24 cellular contexts compared by ENCODE assay signal in the genomic region with DNA sequence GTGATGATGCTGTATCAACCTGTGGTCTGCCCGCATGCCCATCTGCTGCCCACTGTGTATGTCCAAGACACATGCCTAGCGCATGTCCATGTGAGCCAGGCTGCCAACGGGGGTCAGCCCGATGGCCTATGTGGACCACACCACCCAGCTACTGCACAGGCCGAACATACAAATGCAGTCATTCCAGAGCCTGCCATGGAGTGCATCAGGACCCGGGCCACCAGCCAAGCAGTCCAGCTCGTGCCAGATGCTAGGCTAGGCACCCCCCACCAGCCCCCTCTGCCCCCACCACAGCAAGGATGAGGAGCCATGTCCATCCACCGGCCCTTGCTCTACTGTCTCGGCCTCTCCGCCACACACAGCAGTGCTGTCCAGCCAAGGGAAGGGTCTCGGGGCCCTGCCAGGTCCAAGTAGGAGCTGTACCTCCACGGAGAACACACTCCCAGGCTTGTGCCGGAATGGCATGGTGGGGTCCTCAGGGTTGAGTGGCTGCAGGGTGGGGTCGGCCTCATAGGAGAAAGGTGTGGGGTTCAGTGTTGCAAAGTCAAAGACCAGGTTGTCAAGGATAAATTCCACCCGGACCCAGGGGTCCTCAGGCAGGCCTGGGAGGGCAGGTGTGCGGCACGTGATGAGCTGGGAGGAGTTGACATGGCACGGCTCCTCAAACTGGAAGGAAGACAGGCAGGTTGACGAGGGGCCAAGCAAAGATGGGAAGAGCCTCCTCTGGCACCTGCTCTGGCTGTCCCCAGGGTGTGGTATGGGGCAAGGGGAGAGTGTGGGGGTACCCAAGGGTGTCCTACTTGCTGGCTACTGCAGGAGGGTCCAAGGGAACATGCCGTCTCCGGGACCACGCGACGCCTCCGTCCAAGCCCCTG. TPM values are rescaled to one million over a fixed set of nuclear protein-coding genes. Genes with fewer than 3 reads are reported as not detected.
A peak's percentile ranks its signal among the peaks of the same experiment; 100 is the strongest.
DNase-seq lines count a peak whose midpoint lies in the region; ATAC-seq and TF ChIP-seq lines count a peak whose summit lies in the region.
"Had no signal": no experiment of that assay in that cellular context is flagged by ENCODE, and none has a peak within 500 bp of the region (broad histone marks: within the 10 kb centered on the region; RNA-seq: fewer than 3 reads in every experiment).

No MANE protein-coding gene starts in this region.

- H3K4me3 ChIP-seq in gastroesophageal sphincter = no peak overlapping the region
- no peak overlapping the region for H3K4me3 ChIP-seq in neural cell (ENCODE audit: low read length)
- H3K4me3 ChIP-seq in tibial artery = no peak overlapping the region
- H3K4me3 ChIP-seq: heart left ventricle, MG63, PC-9, SJSA1, upper lobe of left lung had no signal

- no peaks in the 10 kb centered on the region for H3F3A ChIP-seq in neural cell (ENCODE audit: insufficient read depth, low read length, poor library complexity, severe bottlenecking)

- TF ChIP-seq POLR2A in gastroesophageal sphincter (IDR thresholded peaks at IDR 0.05) = no peak

- H3K9me3 ChIP-seq in gastroesophageal sphincter (no peaks in the 10 kb centered on the region), neural cell (ENCODE audit: low read length) (no peaks in the 10 kb centered on the region), tibial artery (no peaks in the 10 kb centered on the region)
- H3K9me3 ChIP-seq: heart left ventricle, MG63, SJSA1, upper lobe of left lung had no signal

- ATAC-seq in gastroesophageal sphincter (peak; percentile 52), HG02571 (IDR thresholded peaks at IDR 0.05; ENCODE audit: unreplicated experiment) (no peak), left lobe of liver (no peak)

- H2AFZ ChIP-seq in neural cell (ENCODE audit: low read depth, low read length) = no peak overlapping the region
- H2AFZ ChIP-seq: PC-9 had no signal

- no peak overlapping the region for H3K4me2 ChIP-seq in neural cell (ENCODE audit: low read length)
- H3K4me2 ChIP-seq: PC-9 had no signal

- no peak for TF ChIP-seq RAD21 in neural cell (conservative IDR thresholded peaks at IDR 0.05)

- peak overlapping the region in 3 of 4 donors; percentile 18 to 92 (median 49) for H3K27ac ChIP-seq in gastroesophageal sphincter
- H3K27ac ChIP-seq in neural cell (ENCODE audit: low read length) = no peak overlapping the region
- H3K27ac ChIP-seq in tibial artery = peak overlapping the region; percentile 61 to 84
- H3K27ac ChIP-seq: 22Rv1, PC-9, SJSA1, upper lobe of left lung had no signal

- peaks cover 0 to 100% of the 10 kb centered on the region in 2 donors for H3K36me3 ChIP-seq in gastroesophageal sphincter
- H3K36me3 ChIP-seq in neural cell (ENCODE audit: insufficient read depth, low read length) = no peaks in the 10 kb centered on the region
- peaks cover 97 to 100% (median 100%) of the 10 kb centered on the region in 3 donors for H3K36me3 ChIP-seq in tibial artery
- H3K36me3 ChIP-seq: MG63, SJSA1 had no signal

- TF ChIP-seq CTCF in gastroesophageal sphincter (IDR thresholded peaks at IDR 0.05) (no peak), neural cell (IDR thresholded peaks at IDR 0.05; ENCODE audit: poor library complexity, severe bottlenecking) (no peak), tibial artery (IDR thresholded peaks at IDR 0.05) (no peak)

- 72 to 96% methylated on average over 4 to 10 of the region's 25 CpGs for WGBS in gastroesophageal sphincter (ENCODE audit: low coverage in 1 of 2), 2 donors

- H3K4me1 ChIP-seq in gastroesophageal sphincter (peaks cover 0 to 28% (median 0%) of the 10 kb centered on the region in 3 donors), tibial artery (peaks cover 0 to 31% (median 10%) of the 10 kb centered on the region in 4 donors)
- H3K4me1 ChIP-seq: heart left ventricle, SJSA1, upper lobe of left lung had no signal

- H3K79me2 ChIP-seq in neural cell (replicated peaks; ENCODE audit: insufficient read depth, low read length) = no peaks in the 10 kb centered on the region

- H4K20me1 ChIP-seq in neural cell (ENCODE audit: insufficient read depth) = no peaks in the 10 kb centered on the region

- DNase-seq in DMS 273 (lab: John Stamatoyannopoulos, UW; ENCODE audit: unreplicated experiment) (peak; percentile 12), DMS 273 treated with DMSO at 0.1 percent for 48 hours (lab: John Stamatoyannopoulos, UW) (no peak), tibial artery (peak in 1 of 2 donors; percentile 80), NCI-H128 (lab: John Stamatoyannopoulos, UW; ENCODE audit: unreplicated experiment) (no peak), left lobe of liver (ENCODE audit: low spot score) (no peak)
- DNase-seq: activated CD4-positive, alpha-beta T cell treated with anti-CD3 and anti-CD28 coated beads for 48 hours; central memory CD4-positive, alpha-beta T cell; GOT3; MG63; NCI-H1436 treated with DMSO at 0.1 percent for 48 hours; NCI-H82; PC-9; stimulated activated naive CD4-positive, alpha-beta T cell had no signal

- intact Hi-C loops in tibial artery (cut with DNase I; ENCODE audit: low total_unique reads) = no loop called here

- no peaks in the 10 kb centered on the region for H3K9me2 ChIP-seq in neural cell (ENCODE audit: insufficient read depth, low read length)

- no peak overlapping the region for H3K9ac ChIP-seq in neural cell (ENCODE audit: low read length)

- TF ChIP-seq EP300 in gastroesophageal sphincter (IDR thresholded peaks at IDR 0.05) (no peak), neural cell (conservative IDR thresholded peaks at IDR 0.05; ENCODE audit: poor library complexity, severe bottlenecking) (no peak)

- H3K27me3 ChIP-seq in gastroesophageal sphincter = no peaks in the 10 kb centered on the region
- no peaks in the 10 kb centered on the region for H3K27me3 ChIP-seq in neural cell (ENCODE audit: insufficient read depth, low read depth, low read length)
- H3K27me3 ChIP-seq in tibial artery = no peaks in the 10 kb centered on the region
- H3K27me3 ChIP-seq: heart left ventricle, MG63, SJSA1, upper lobe of left lung had no signal

TF ChIP-seq in neural cell, 6 proteins besides CTCF, POLR2A, EP300 and RAD21:
- TF ChIP-seq POLR2AphosphoS5 (IDR thresholded peaks at IDR 0.05) (peak; percentile 9), MXI1 (conservative IDR thresholded peaks at IDR 0.05; ENCODE audit: poor library complexity, severe bottlenecking) (no peak)

RNA-seq across cellular contexts. Expression of a gene that starts 15.3 kb away (rescaled TPM):
- total RNA-seq in gastroesophageal sphincter (100 to 1,000 TPM; 125 to 186 (median 147) TPM), left lobe of liver (142 TPM)
- polyA plus RNA-seq in neural cell = 134 and 148 TPM in 2 replicates
- 88.2 and 112 TPM in 2 replicates for polyA minus RNA-seq in neural cell

RNA-seq across cellular contexts. Expression of a gene that starts 25.3 kb away (rescaled TPM):
- 10 to 100 TPM; 10.2 to 32.6 (median 26.3) TPM for total RNA-seq in gastroesophageal sphincter
- polyA plus RNA-seq in neural cell = 27.2 and 29.0 TPM in 2 replicates
- 20.8 and 21.9 TPM in 2 replicates for polyA minus RNA-seq in neural cell
- 9.2 TPM for total RNA-seq in left lobe of liver

RNA-seq across cellular contexts. Expression of a gene that starts 25.4 kb away (rescaled TPM):
- total RNA-seq in gastroesophageal sphincter (100 to 1,000 TPM; 200 to 329 (median 260) TPM), left lobe of liver (69.3 TPM)
- 1,717 and 1,747 TPM in 2 replicates for polyA plus RNA-seq in neural cell
- 238 TPM in 2 replicates for polyA minus RNA-seq in neural cell

RNA-seq across cellular contexts. Expression of a gene that starts 31.9 kb away (rescaled TPM):
- 1 to 10 TPM; 3.0 to 6.8 (median 5.2) TPM for total RNA-seq in gastroesophageal sphincter
- polyA plus RNA-seq in neural cell = 10.3 and 11.1 TPM in 2 replicates
- polyA minus RNA-seq in neural cell = 10.2 and 13.1 TPM in 2 replicates
- 3.3 TPM for total RNA-seq in left lobe of liver

RNA-seq across cellular contexts. Expression of a gene that starts 42.6 kb away (rescaled TPM):
- total RNA-seq in gastroesophageal sphincter (not detected), left lobe of liver (not detected)
- polyA plus RNA-seq in neural cell = not detected in 2 replicates
- 1.2 and 1.6 TPM in 2 replicates for polyA minus RNA-seq in neural cell
- total RNA-seq: heart left ventricle, lower leg skin, myocyte, osteocyte, PC-9, SJSA1, upper lobe of left lung had no signal
- polyA plus RNA-seq: BJ, heart left ventricle had no signal
